Comparison of ENCODE assay signal across 10 cellular contexts in the genomic region with DNA sequence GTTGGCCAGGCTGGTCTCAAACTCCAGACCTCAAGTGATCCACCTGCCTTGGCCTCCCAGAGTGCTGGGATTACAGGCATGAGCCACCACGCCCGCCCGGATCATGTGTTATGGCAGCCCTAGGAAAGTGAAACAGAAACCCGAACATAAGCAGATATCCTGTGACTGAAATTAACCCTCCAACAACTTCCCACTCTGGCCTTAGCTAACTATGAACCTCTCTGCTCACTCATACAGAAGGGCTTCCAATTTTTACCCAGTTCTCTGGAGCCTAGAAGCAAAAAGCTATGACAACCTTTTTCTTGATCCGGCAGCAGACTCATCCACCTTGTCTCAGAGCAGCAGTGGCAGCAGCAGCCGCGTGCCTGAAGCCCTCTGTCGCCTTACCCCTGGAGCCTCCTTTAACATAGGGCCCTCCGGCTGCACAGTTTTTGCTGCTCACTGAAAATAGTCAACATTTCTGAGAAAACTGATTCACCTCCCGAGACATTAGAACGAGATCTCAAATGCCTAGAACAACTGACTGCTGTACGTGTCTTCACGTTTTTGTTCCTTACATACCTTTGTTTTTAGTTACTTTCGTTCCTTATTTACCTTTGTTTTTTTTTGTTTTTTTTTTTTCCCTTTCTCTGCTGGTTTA. TPM values are rescaled to one million over a fixed set of nuclear protein-coding genes. Genes with fewer than 3 reads are reported as not detected.
DNase-seq lines count a peak whose midpoint lies in the region; ATAC-seq and FAIRE-seq lines count a peak whose summit lies in the region.
"Had no signal": no experiment of that assay in that cellular context is flagged by ENCODE, and none has a peak within 500 bp of the region (broad histone marks: within the 10 kb centered on the region; RNA-seq: fewer than 3 reads in every experiment).

No MANE protein-coding gene starts in this region.

- ATAC-seq in left colon = peak; percentile 86
- ATAC-seq in stimulated activated naive CD8-positive, alpha-beta T cell treated with anti-CD3 and anti-CD28 coated beads, Interleukin-15, amount 100 ng/mL, for 72 hours = peak; percentile 93

- peaks cover 2% of the 10 kb centered on the region for H3K9me3 Mint-ChIP-seq in activated CD4-positive, alpha-beta memory T cell treated with anti-CD3 and anti-CD28 coated beads, Interleukin-2, amount 10 ng/mL, durations not matched to agents 7 days and 5 days
- H3K9me3 Mint-ChIP-seq in stimulated activated naive CD8-positive, alpha-beta T cell treated with anti-CD3 and anti-CD28 coated beads, Interleukin-15, amount 100 ng/mL, for 72 hours = no peaks in the 10 kb centered on the region

- no peaks in the 10 kb centered on the region for H3K36me3 ChIP-seq in MG63
- H3K36me3 ChIP-seq: cardiac muscle cell had no signal

- CTCF ChIA-PET in activated CD4-positive, alpha-beta memory T cell treated with anti-CD3 and anti-CD28 coated beads, Interleukin-2, amount 10 ng/mL, durations not matched to agents 7 days and 5 days (lab: Charles Lee) = interaction anchor here (1.1 to 2.4 kb wide), 3 partner anchors 10 to 35 kb away, joined by 3 to 13 read pairs (median 7); a partner anchor contains a TSS

- H3K27ac Mint-ChIP-seq in activated CD4-positive, alpha-beta memory T cell treated with anti-CD3 and anti-CD28 coated beads, Interleukin-2, amount 10 ng/mL, durations not matched to agents 7 days and 5 days = peak overlapping the region; percentile 98
- H3K27ac Mint-ChIP-seq in stimulated activated naive CD8-positive, alpha-beta T cell treated with anti-CD3 and anti-CD28 coated beads, Interleukin-15, amount 100 ng/mL, for 72 hours = peak overlapping the region; percentile 89 to 93

- H3K4me1 Mint-ChIP-seq in activated CD4-positive, alpha-beta memory T cell treated with anti-CD3 and anti-CD28 coated beads, Interleukin-2, amount 10 ng/mL, durations not matched to agents 7 days and 5 days = peaks cover 47% of the 10 kb centered on the region
- peaks cover 43% of the 10 kb centered on the region for H3K4me1 Mint-ChIP-seq in stimulated activated naive CD8-positive, alpha-beta T cell treated with anti-CD3 and anti-CD28 coated beads, Interleukin-15, amount 100 ng/mL, for 72 hours

- no peak overlapping the region for H3K4me3 ChIP-seq in MG63
- H3K4me3 ChIP-seq: cardiac muscle cell had no signal

- peaks cover 12% of the 10 kb centered on the region for H3K36me3 Mint-ChIP-seq in activated CD4-positive, alpha-beta memory T cell treated with anti-CD3 and anti-CD28 coated beads, Interleukin-2, amount 10 ng/mL, durations not matched to agents 7 days and 5 days (ENCODE audit: low read depth)

- no peak for FAIRE-seq in GM19239 (lab: Jason Lieb, UNC)

- H3K27me3 Mint-ChIP-seq in activated CD4-positive, alpha-beta memory T cell treated with anti-CD3 and anti-CD28 coated beads, Interleukin-2, amount 10 ng/mL, durations not matched to agents 7 days and 5 days = no peaks in the 10 kb centered on the region
- H3K27me3 Mint-ChIP-seq in stimulated activated naive CD8-positive, alpha-beta T cell treated with anti-CD3 and anti-CD28 coated beads, Interleukin-15, amount 100 ng/mL, for 72 hours = no peaks in the 10 kb centered on the region

- intact Hi-C loops in left colon (cut with DNase I, micrococcal nuclease) = no loop called here

- POLR2A ChIA-PET in activated CD4-positive, alpha-beta memory T cell treated with anti-CD3 and anti-CD28 coated beads, Interleukin-2, amount 10 ng/mL, durations not matched to agents 7 days and 5 days (lab: Charles Lee) = interaction anchor here (1.3 to 3.7 kb wide), 4 partner anchors 9 to 19 kb away, joined by 4 to 27 read pairs (median 13); a partner anchor contains a TSS

- no peaks in the 10 kb centered on the region for H3K9me3 ChIP-seq in MG63

- DNase-seq in HT1080 (ENCODE audit: low read depth) (peak; percentile 21), left colon (peak; percentile 53 to 63), MG63 (no peak), GM19239 (ENCODE audit: insufficient read length, low spot score) (no peak), SIG-M5 treated with dmso at 0.1 percent for 504 hours (lab: John Stamatoyannopoulos, UW; ENCODE audit: unreplicated experiment) (no peak), SW480 (ENCODE audit: low spot score) (no peak)
- peak; percentile 61 for DNase-seq in activated CD4-positive, alpha-beta memory T cell treated with anti-CD3 and anti-CD28 coated beads, Interleukin-2, amount 10 ng/mL, durations not matched to agents 7 days and 5 days
- peak; percentile 19 to 40 for DNase-seq in stimulated activated naive CD8-positive, alpha-beta T cell treated with anti-CD3 and anti-CD28 coated beads, Interleukin-15, amount 100 ng/mL, for 72 hours
- DNase-seq: NCI-H345 had no signal

- H3K27me3 ChIP-seq in MG63 = no peaks in the 10 kb centered on the region
- H3K27me3 ChIP-seq: cardiac muscle cell had no signal

- H3K4me3 Mint-ChIP-seq in activated CD4-positive, alpha-beta memory T cell treated with anti-CD3 and anti-CD28 coated beads, Interleukin-2, amount 10 ng/mL, durations not matched to agents 7 days and 5 days = peak overlapping the region; percentile 77
- peak overlapping the region; percentile 63 to 73 for H3K4me3 Mint-ChIP-seq in stimulated activated naive CD8-positive, alpha-beta T cell treated with anti-CD3 and anti-CD28 coated beads, Interleukin-15, amount 100 ng/mL, for 72 hours

RNA-seq across cellular contexts. Expression of a gene that starts 9.3 kb away (rescaled TPM):
- total RNA-seq in HT1080 (2014; rRNA removed; shearing (Covaris generic)) = 230 and 338 TPM in 2 replicates
- 127 and 135 TPM in 2 replicates for polyA plus RNA-seq in HT1080 (2015; cell fraction: cytosol; rRNA removed)
- polyA plus RNA-seq in HT1080 (2015; cell fraction: nucleus; rRNA removed) = 65.4 and 68.2 TPM in 2 replicates
- 10 to 100 TPM; 42.0 to 44.1 TPM for total RNA-seq in activated CD4-positive, alpha-beta memory T cell treated with anti-CD3 and anti-CD28 coated beads, Interleukin-2, amount 10 ng/mL, durations not matched to agents 7 days and 5 days
- total RNA-seq in left colon = 10 to 100 TPM; 73.4 to 80.5 TPM
- total RNA-seq in MG63 (2014; rRNA removed; shearing (Covaris generic); ENCODE audit: low replicate concordance) = 139 and 172 TPM in 2 replicates

RNA-seq across cellular contexts. Expression of a gene that starts 18.8 kb away (rescaled TPM):
- total RNA-seq in HT1080 (2014; rRNA removed; shearing (Covaris generic)) = 9.7 and 10.7 TPM in 2 replicates
- 12.1 and 15.3 TPM in 2 replicates for polyA plus RNA-seq in HT1080 (2015; cell fraction: cytosol; rRNA removed)
- 51.9 and 53.5 TPM in 2 replicates for polyA plus RNA-seq in HT1080 (2015; cell fraction: nucleus; rRNA removed)
- total RNA-seq in activated CD4-positive, alpha-beta memory T cell treated with anti-CD3 and anti-CD28 coated beads, Interleukin-2, amount 10 ng/mL, durations not matched to agents 7 days and 5 days = 10 to 100 TPM; 15.5 to 17.4 TPM
- 10 to 100 TPM; 16.0 to 20.6 TPM for total RNA-seq in left colon
- 7.6 and 12.1 TPM in 2 replicates for total RNA-seq in MG63 (2014; rRNA removed; shearing (Covaris generic); ENCODE audit: low replicate concordance)

RNA-seq across cellular contexts. Expression of a gene that starts 55.7 kb away (rescaled TPM):
- 15.2 and 15.6 TPM in 2 replicates for total RNA-seq in HT1080 (2014; rRNA removed; shearing (Covaris generic))
- 11.7 and 13.1 TPM in 2 replicates for polyA plus RNA-seq in HT1080 (2015; cell fraction: cytosol; rRNA removed)
- polyA plus RNA-seq in HT1080 (2015; cell fraction: nucleus; rRNA removed) = 4.6 and 6.5 TPM in 2 replicates
- 10 to 100 TPM; 27.3 to 29.0 TPM for total RNA-seq in activated CD4-positive, alpha-beta memory T cell treated with anti-CD3 and anti-CD28 coated beads, Interleukin-2, amount 10 ng/mL, durations not matched to agents 7 days and 5 days
- 1 to 10 TPM; 1.3 to 2.2 TPM for total RNA-seq in left colon
- total RNA-seq in MG63 (2014; rRNA removed; shearing (Covaris generic); ENCODE audit: low replicate concordance) = 11.2 and 17.8 TPM in 2 replicates
- total RNA-seq: cardiac muscle cell had no signal
- polyA plus RNA-seq: cardiac muscle cell had no signal

Comparison
In these comparisons a context has a peak if more than half of its experiments do, and no peak if none do; other contexts are left out.
1. DNase-seq: peak in HT1080 (single experiment), activated CD4-positive, alpha-beta memory T cell treated with anti-CD3 and anti-CD28 coated beads, Interleukin-2, amount 10 ng/mL, durations not matched to agents 7 days and 5 days (single experiment), left colon (2 of 2) and stimulated activated naive CD8-positive, alpha-beta T cell treated with anti-CD3 and anti-CD28 coated beads, Interleukin-15, amount 100 ng/mL, for 72 hours (2 of 2); none in MG63 (single experiment), GM19239 (single experiment), SIG-M5 treated with dmso at 0.1 percent for 504 hours (single experiment) and SW480 (single experiment).